In genomic region chr18:22283397-22283796, GRCh38 we compare ENCODE assay signal across 1 cellular context.
TF ChIP-seq lines count a peak whose summit lies in the region.

No MANE protein-coding gene starts in this region.

TF ChIP-seq in IMR-90, 13 proteins besides CTCF, POLR2A, EP300 and RAD21:
- no peak for TF ChIP-seq FOS (IDR thresholded peaks at IDR 0.05; ENCODE audit: low read depth, low read length)
- TF ChIP-seq MAZ (IDR thresholded peaks at IDR 0.05; ENCODE audit: borderline replicate concordance, low read depth, low read length): no peak
- TF ChIP-seq RCOR1 (IDR thresholded peaks at IDR 0.05; ENCODE audit: insufficient replicate concordance, low read length): no peak
- no peak for TF ChIP-seq NFE2L2 (IDR thresholded peaks at IDR 0.05; ENCODE audit: low read depth, low read length)
- TF ChIP-seq RFX5 (IDR thresholded peaks at IDR 0.05; ENCODE audit: low read depth, low read length): no peak
- TF ChIP-seq USF2 (IDR thresholded peaks at IDR 0.05; ENCODE audit: low read depth, low read length): no peak
- no peak for TF ChIP-seq ELK1 (IDR thresholded peaks at IDR 0.05; ENCODE audit: borderline replicate concordance, low read depth, low read length)
- no peak for TF ChIP-seq SMC3 (IDR thresholded peaks at IDR 0.05; ENCODE audit: low read depth, low read length)
- TF ChIP-seq CHD1 (IDR thresholded peaks at IDR 0.05; ENCODE audit: low read depth, low read length): no peak
- no peak for TF ChIP-seq MAFK (IDR thresholded peaks at IDR 0.05; ENCODE audit: low read depth, low read length)
- no peak for TF ChIP-seq BHLHE40 (IDR thresholded peaks at IDR 0.05; ENCODE audit: low read depth, low read length)
- TF ChIP-seq CEBPB (IDR thresholded peaks at IDR 0.05; ENCODE audit: low read depth, low read length): no peak
- no peak for TF ChIP-seq MXI1 (IDR thresholded peaks at IDR 0.05; ENCODE audit: borderline replicate concordance, low read depth, low read length)
